In genomic region chr2:226644342-226644957, GRCh38 we compare ENCODE assay signal across 15 cellular contexts.
DNase-seq lines count a peak whose midpoint lies in the region; ATAC-seq, FAIRE-seq and TF ChIP-seq lines count a peak whose summit lies in the region.
"Had no signal": no experiment of that assay in that cellular context is flagged by ENCODE, and none has a peak within 500 bp of the region (broad histone marks: within the 10 kb centered on the region; RNA-seq: fewer than 3 reads in every experiment).

No MANE protein-coding gene starts in this region.

- ATAC-seq in IMR-90 (ENCODE audit: low read depth): peak; percentile 89
- no peak for ATAC-seq in HG03159 (IDR thresholded peaks at IDR 0.05; ENCODE audit: unreplicated experiment)
- ATAC-seq in activated naive CD8-positive, alpha-beta T cell treated with anti-CD3 and anti-CD28 coated beads, Interleukin-2, amount 50 U/mL, for 24 hours: no peak
- no peak for ATAC-seq in HG03045 (IDR thresholded peaks at IDR 0.05; ENCODE audit: unreplicated experiment)
- ATAC-seq: stimulated activated effector memory CD8-positive, alpha-beta T cell treated with anti-CD3 and anti-CD28 coated beads, Interleukin-12 subunit alpha, Interleukin-12 subunit beta, amount 100 ng/mL, for 72 hours had no signal

- H2BK20ac ChIP-seq in IMR-90 (ENCODE audit: low read depth, low read length): peak overlapping the region; percentile 87

- H3K4me2 ChIP-seq in IMR-90 (ENCODE audit: low read depth, low read length) (peak overlapping the region; percentile 87), skeletal muscle satellite cell (ENCODE audit: low read length) (peak overlapping the region; percentile 11)

- H2AK5ac ChIP-seq in IMR-90 (ENCODE audit: low read depth, low read length): peak overlapping the region; percentile 82

- no TSS peak for BruUV-seq in IMR-90 (replicated peaks; lab: Mats Ljungman, UMichigan)

- peak overlapping the region; percentile 81 for H3K27ac ChIP-seq in IMR-90 (ENCODE audit: insufficient read depth, low read length)
- H3K27ac ChIP-seq: neutrophil had no signal

- no peak for TF ChIP-seq CTCF in IMR-90 (conservative IDR thresholded peaks at IDR 0.05; ENCODE audit: low read depth, low read length)
- TF ChIP-seq CTCF in bronchial epithelial cell (IDR thresholded peaks at IDR 0.05; ENCODE audit: insufficient read depth, low read length, severe bottlenecking): no peak

- H4K91ac ChIP-seq in IMR-90 (ENCODE audit: insufficient read depth, low read depth, low read length): peak overlapping the region; percentile 95

- H3K9me3 ChIP-seq in IMR-90 (ENCODE audit: control insufficient read depth, insufficient read depth, low read length) (peaks cover 3% of the 10 kb centered on the region), skeletal muscle satellite cell (replicated peaks; ENCODE audit: low read length) (peaks cover 7% of the 10 kb centered on the region)
- H3K9me3 ChIP-seq: neutrophil had no signal

- peak overlapping the region; percentile 99 for H3K18ac ChIP-seq in IMR-90 (ENCODE audit: low read depth, low read length)

- intact Hi-C loops in IMR-90 (cut with micrococcal nuclease): no loop called here

- H3K27me3 Mint-ChIP-seq in activated naive CD8-positive, alpha-beta T cell treated with anti-CD3 and anti-CD28 coated beads, Interleukin-2, amount 50 U/mL, for 24 hours: peaks cover 2% of the 10 kb centered on the region

- peaks cover 0 to 13% of the 10 kb centered on the region in 2 experiments; a peak in 1 of 4 replicates for H3K79me1 ChIP-seq in IMR-90 (ENCODE audit: low read depth in 1 of 2, low read length in 2 of 2)

- FAIRE-seq in bronchial epithelial cell (lab: Jason Lieb, UNC): no peak
- FAIRE-seq: G401.6 had no signal

- no peak overlapping the region for H3K27ac Mint-ChIP-seq in activated naive CD8-positive, alpha-beta T cell treated with anti-CD3 and anti-CD28 coated beads, Interleukin-2, amount 50 U/mL, for 24 hours
- H3K27ac Mint-ChIP-seq: CD14-positive monocyte; stimulated activated effector memory CD8-positive, alpha-beta T cell treated with anti-CD3 and anti-CD28 coated beads, Interleukin-12 subunit alpha, Interleukin-12 subunit beta, amount 100 ng/mL, for 72 hours had no signal

- peak overlapping the region; percentile 95; the same call in 2 of the 3 replicates for H2BK15ac ChIP-seq in IMR-90 (ENCODE audit: low read depth, low read length)

- peak overlapping the region; percentile 94 for H4K5ac ChIP-seq in IMR-90 (ENCODE audit: low read depth, low read length)

- peak overlapping the region; percentile 87 for H3K23ac ChIP-seq in IMR-90 (ENCODE audit: low read depth, low read length)

- peaks cover 4% of the 10 kb centered on the region for H3K36me3 Mint-ChIP-seq in activated naive CD8-positive, alpha-beta T cell treated with anti-CD3 and anti-CD28 coated beads, Interleukin-2, amount 50 U/mL, for 24 hours (ENCODE audit: low read depth)
- H3K36me3 Mint-ChIP-seq: CD14-positive monocyte; stimulated activated effector memory CD8-positive, alpha-beta T cell treated with anti-CD3 and anti-CD28 coated beads, Interleukin-12 subunit alpha, Interleukin-12 subunit beta, amount 100 ng/mL, for 72 hours had no signal

- peak overlapping the region; percentile 100 for H2BK5ac ChIP-seq in IMR-90 (ENCODE audit: low read depth, low read length, poor library complexity, severe bottlenecking)

- POLR2A ChIA-PET in IMR-90 (lab: Charles Lee; ENCODE audit: unreplicated experiment): no interaction called here

- no peaks in the 10 kb centered on the region for H3K36me3 ChIP-seq in IMR-90 (ENCODE audit: control insufficient read depth, insufficient read depth, low read length)
- H3K36me3 ChIP-seq in bronchial epithelial cell (ENCODE audit: control insufficient read depth, insufficient read depth, low read length): no peaks in the 10 kb centered on the region
- H3K36me3 ChIP-seq in skeletal muscle satellite cell (ENCODE audit: insufficient read depth, low read length): no peaks in the 10 kb centered on the region
- H3K36me3 ChIP-seq: esophagus squamous epithelium, neutrophil had no signal

- peak overlapping the region; percentile 93 for H2BK120ac ChIP-seq in IMR-90 (ENCODE audit: low read depth, low read length)

- peaks cover 2% of the 10 kb centered on the region for H3K4me1 Mint-ChIP-seq in activated naive CD8-positive, alpha-beta T cell treated with anti-CD3 and anti-CD28 coated beads, Interleukin-2, amount 50 U/mL, for 24 hours
- H3K4me1 Mint-ChIP-seq: CD14-positive monocyte had no signal

- no peak overlapping the region for H2AK9ac ChIP-seq in IMR-90 (replicated peaks; ENCODE audit: low read depth, low read length, poor library complexity)

- H3K56ac ChIP-seq in IMR-90 (ENCODE audit: extremely low read depth, insufficient read depth, low read length): peak overlapping the region; percentile 79; the same call in 1 of the 2 replicates

- WGBS in IMR-90 (ENCODE audit: extremely low coverage in 2 of 2, insufficient read length in 1 of 2), 2 experiments: 46% methylated on average over 3 of the region's 7 CpGs; no CpG with 5 or more reads in 1 of the 2 experiments

- CTCF ChIA-PET in IMR-90 (lab: Yijun Ruan, JAX): no interaction called here

- no peak overlapping the region; the same call in 1 of the 2 replicates for H3K4me3 ChIP-seq in IMR-90 (ENCODE audit: insufficient read depth, low read depth, low read length)
- H3K4me3 ChIP-seq in bronchial epithelial cell (ENCODE audit: low read depth, low read length): no peak overlapping the region
- no peak overlapping the region for H3K4me3 ChIP-seq in skeletal muscle satellite cell (ENCODE audit: low read length)
- H3K4me3 ChIP-seq: esophagus squamous epithelium had no signal

- peak overlapping the region; percentile 92 for H2AFZ ChIP-seq in IMR-90 (replicated peaks; ENCODE audit: low read length, poor library complexity)

- H3K27me3 ChIP-seq in IMR-90 (ENCODE audit: control insufficient read depth, insufficient read depth, low read length) (no peaks in the 10 kb centered on the region), bronchial epithelial cell (ENCODE audit: control insufficient read depth, insufficient read depth, low read length) (no peaks in the 10 kb centered on the region), skeletal muscle satellite cell (ENCODE audit: control insufficient read depth, insufficient read depth, low read length) (no peaks in the 10 kb centered on the region)

- peak overlapping the region; percentile 69 for H3K4ac ChIP-seq in IMR-90 (ENCODE audit: low read depth, low read length)

- no peak for TF ChIP-seq RAD21 in IMR-90 (IDR thresholded peaks at IDR 0.05; ENCODE audit: low read length)

- H3K9me3 Mint-ChIP-seq in activated naive CD8-positive, alpha-beta T cell treated with anti-CD3 and anti-CD28 coated beads, Interleukin-2, amount 50 U/mL, for 24 hours: peaks cover 15% of the 10 kb centered on the region

- H3K4me3 Mint-ChIP-seq in activated naive CD8-positive, alpha-beta T cell treated with anti-CD3 and anti-CD28 coated beads, Interleukin-2, amount 50 U/mL, for 24 hours: no peak overlapping the region
- H3K4me3 Mint-ChIP-seq: stimulated activated effector memory CD8-positive, alpha-beta T cell treated with anti-CD3 and anti-CD28 coated beads, Interleukin-12 subunit alpha, Interleukin-12 subunit beta, amount 100 ng/mL, for 72 hours had no signal

- no peaks in the 10 kb centered on the region for H4K20me1 ChIP-seq in IMR-90 (ENCODE audit: insufficient read depth, low read length)

- peaks cover 12% of the 10 kb centered on the region for H3K9me1 ChIP-seq in IMR-90 (ENCODE audit: insufficient read depth, low read length)

- H3K4me1 ChIP-seq in IMR-90 (ENCODE audit: control insufficient read depth, insufficient read depth, low read length) (peaks cover 10% of the 10 kb centered on the region), skeletal muscle satellite cell (ENCODE audit: control insufficient read depth, insufficient read depth, low read length) (peaks cover 17% of the 10 kb centered on the region)

- DNase-seq in IMR-90 (peak; percentile 87), bronchial epithelial cell (ENCODE audit: low read depth) (peak; percentile 48), iris pigment epithelial cell (ENCODE audit: low read depth) (peak; percentile 93), putamen (ENCODE audit: low spot score) (no peak)
- DNase-seq in activated naive CD8-positive, alpha-beta T cell treated with anti-CD3 and anti-CD28 coated beads, Interleukin-2, amount 50 U/mL, for 24 hours: no peak
- DNase-seq: activated CD4-positive, alpha-beta T cell treated with anti-CD3 and anti-CD28 coated beads, Interleukin-2, amount 50 U/mL, for 1 hour; esophagus squamous epithelium; NCI-H2029 treated with DMSO at 0.1 percent for 48 hours had no signal

- H3K9ac ChIP-seq in IMR-90 (ENCODE audit: low read depth, low read length) (peak overlapping the region; percentile 41), skeletal muscle satellite cell (ENCODE audit: low read depth, low read length) (peak overlapping the region; percentile 27)

- dilution Hi-C loops in IMR-90 (cut with HindIII; ENCODE audit: low sequenced_read_pairs, unreplicated experiment): no loop called here

- in situ Hi-C loops in IMR-90 (cut with MboI; ENCODE audit: low sequenced_read_pairs): no loop called here

- peak overlapping the region; percentile 73 for H3K14ac ChIP-seq in IMR-90 (replicated peaks; ENCODE audit: low read depth, low read length)

- peak overlapping the region; percentile 44 to 90 for H4K8ac ChIP-seq in IMR-90 (ENCODE audit: low read depth in 2 of 2, low read length in 2 of 2)

- TF ChIP-seq POLR2A in IMR-90 (IDR thresholded peaks at IDR 0.05; ENCODE audit: low read depth, low read length): no peak

TF ChIP-seq in IMR-90, 13 proteins besides CTCF, POLR2A, EP300 and RAD21:
- TF ChIP-seq RCOR1 (IDR thresholded peaks at IDR 0.05; ENCODE audit: insufficient replicate concordance, low read length): no peak

Comparison
In these comparisons a context has a peak if more than half of its experiments do, and no peak if none do; other contexts are left out.
1. DNase-seq: peak in IMR-90 (single experiment), bronchial epithelial cell (single experiment) and iris pigment epithelial cell (single experiment); none in putamen (single experiment) and activated naive CD8-positive, alpha-beta T cell treated with anti-CD3 and anti-CD28 coated beads, Interleukin-2, amount 50 U/mL, for 24 hours (single experiment).